8 cellular contexts compared by ENCODE assay signal in genomic region chrX:125203737-125204578, GRCh38.
DNase-seq lines count a peak whose midpoint lies in the region; ATAC-seq and TF ChIP-seq lines count a peak whose summit lies in the region.

No MANE protein-coding gene starts in this region.

- no peaks in the 10 kb centered on the region for H3K36me3 ChIP-seq in GM23338 (ENCODE audit: insufficient read depth)
- H3K36me3 ChIP-seq in PC-9 (ENCODE audit: low read depth) = no peaks in the 10 kb centered on the region

- TF ChIP-seq CTCF in GM23338 (conservative IDR thresholded peaks at IDR 0.05; ENCODE audit: low read depth in 2 of 2) (no peak), PC-9 (conservative IDR thresholded peaks at IDR 0.05) (no peak), endothelial cell (IDR thresholded peaks at IDR 0.05; ENCODE audit: unreplicated experiment) (no peak), natural killer cell (IDR thresholded peaks at IDR 0.05) (no peak)

- H4K20me1 ChIP-seq in GM23338 (replicated peaks; ENCODE audit: insufficient read depth) (no peaks in the 10 kb centered on the region), PC-9 (ENCODE audit: insufficient read depth) (no peaks in the 10 kb centered on the region)

- POLR2A ChIA-PET in PC-9 (lab: Charles Lee; ENCODE audit: unreplicated experiment) = no interaction called here

- H3K27me3 Mint-ChIP-seq in GM23338 (ENCODE audit: insufficient read depth, low read depth, poor library complexity) (peaks cover 22% of the 10 kb centered on the region), endothelial cell (ENCODE audit: unreplicated experiment) (peaks cover 4% of the 10 kb centered on the region), natural killer cell (ENCODE audit: low read depth in 2 of 2) (peaks cover 28 to 46% of the 10 kb centered on the region in 2 donors)

- H3K4me1 Mint-ChIP-seq in GM23338 (peaks cover 14% of the 10 kb centered on the region), endothelial cell (ENCODE audit: unreplicated experiment) (no peaks in the 10 kb centered on the region), natural killer cell (peaks cover 7 to 15% of the 10 kb centered on the region in 2 donors)

- H3K4me2 ChIP-seq in GM23338 = peak overlapping the region; percentile 83
- peak overlapping the region; percentile 75 for H3K4me2 ChIP-seq in PC-9

- H3K4me3 Mint-ChIP-seq in GM23338 = peak overlapping the region; percentile 84
- H3K4me3 Mint-ChIP-seq in endothelial cell (ENCODE audit: unreplicated experiment) = peak overlapping the region; percentile 82
- peak overlapping the region; percentile 29 for H3K4me3 Mint-ChIP-seq in natural killer cell

- H3K36me3 Mint-ChIP-seq in GM23338 (ENCODE audit: low read depth) (no peaks in the 10 kb centered on the region), endothelial cell (ENCODE audit: low read depth, unreplicated experiment) (no peaks in the 10 kb centered on the region), natural killer cell (no peaks in the 10 kb centered on the region)

- H3K27ac ChIP-seq in GM23338 (ENCODE audit: low read depth) = no peak overlapping the region
- no peak overlapping the region for H3K27ac ChIP-seq in PC-9

- ATAC-seq in GM23338 = peak; percentile 34
- ATAC-seq in natural killer cell = peak in 2 of 3 donors; percentile 21 to 22
- no peak for ATAC-seq in GM21619 (IDR thresholded peaks at IDR 0.05; ENCODE audit: unreplicated experiment)

- H3K4me1 ChIP-seq in GM23338 (ENCODE audit: insufficient read depth) (peaks cover 24% of the 10 kb centered on the region), PC-9 (replicated peaks; ENCODE audit: insufficient read depth) (no peaks in the 10 kb centered on the region)

- BruUV-seq in PC-9 (replicated peaks; lab: Mats Ljungman, UMichigan) = no TSS peak

- H3K9me3 Mint-ChIP-seq in GM23338 (no peaks in the 10 kb centered on the region), endothelial cell (ENCODE audit: unreplicated experiment) (no peaks in the 10 kb centered on the region), natural killer cell (no peaks in the 10 kb centered on the region)

- H3K79me2 ChIP-seq in GM23338 (replicated peaks; ENCODE audit: insufficient read depth) (no peaks in the 10 kb centered on the region), PC-9 (ENCODE audit: low read depth) (no peaks in the 10 kb centered on the region)

- peaks cover 38% of the 10 kb centered on the region for H3K27me3 ChIP-seq in GM23338 (ENCODE audit: insufficient read depth)
- peaks cover 24% of the 10 kb centered on the region for H3K27me3 ChIP-seq in PC-9 (ENCODE audit: insufficient read depth, low read depth)

- H3K27ac Mint-ChIP-seq in GM23338 = no peak overlapping the region
- H3K27ac Mint-ChIP-seq in endothelial cell (ENCODE audit: unreplicated experiment) = no peak overlapping the region
- no peak overlapping the region for H3K27ac Mint-ChIP-seq in natural killer cell

- H3K9me2 ChIP-seq in GM23338 (ENCODE audit: insufficient read depth) (no peaks in the 10 kb centered on the region), PC-9 (ENCODE audit: insufficient read depth) (no peaks in the 10 kb centered on the region)

- DNase-seq in GM23338 (ENCODE audit: low spot score) (peak; percentile 59), PC-9 (no peak), endothelial cell (ENCODE audit: low spot score) (peak; percentile 30), natural killer cell (no peak), hepatic stellate cell (ENCODE audit: low spot score) (no peak), NCI-H226 (no peak)
- no peak for DNase-seq in activated CD4-positive, CD25-positive, alpha-beta regulatory T cell treated with anti-CD3 and anti-CD28 coated beads, Interleukin-2, amount 50 U/mL, for 72 hours

- H3K4me3 ChIP-seq in GM23338 (peak overlapping the region; percentile 65), PC-9 (peak overlapping the region; percentile 48)

- H3K9me3 ChIP-seq in PC-9 (ENCODE audit: insufficient read depth, low read depth) = peaks cover 6% of the 10 kb centered on the region; the same call in 1 of the 2 replicates

- CTCF ChIA-PET in PC-9 (lab: Charles Lee) = no interaction called here

- H3F3A ChIP-seq in GM23338 (replicated peaks; ENCODE audit: low read depth) (no peaks in the 10 kb centered on the region), PC-9 (ENCODE audit: insufficient read depth, low read depth) (no peaks in the 10 kb centered on the region)

- intact Hi-C loops in PC-9 (cut with micrococcal nuclease; ENCODE audit: unreplicated experiment) (no loop called here), natural killer cell (cut with micrococcal nuclease) (no loop called here)

- H2AFZ ChIP-seq in GM23338 = no peak overlapping the region
- H2AFZ ChIP-seq in PC-9 = peak overlapping the region; percentile 65

TF ChIP-seq in GM23338, 12 proteins besides CTCF, POLR2A, EP300 and RAD21 (continues in another document):
- TF ChIP-seq, protein P1, sequence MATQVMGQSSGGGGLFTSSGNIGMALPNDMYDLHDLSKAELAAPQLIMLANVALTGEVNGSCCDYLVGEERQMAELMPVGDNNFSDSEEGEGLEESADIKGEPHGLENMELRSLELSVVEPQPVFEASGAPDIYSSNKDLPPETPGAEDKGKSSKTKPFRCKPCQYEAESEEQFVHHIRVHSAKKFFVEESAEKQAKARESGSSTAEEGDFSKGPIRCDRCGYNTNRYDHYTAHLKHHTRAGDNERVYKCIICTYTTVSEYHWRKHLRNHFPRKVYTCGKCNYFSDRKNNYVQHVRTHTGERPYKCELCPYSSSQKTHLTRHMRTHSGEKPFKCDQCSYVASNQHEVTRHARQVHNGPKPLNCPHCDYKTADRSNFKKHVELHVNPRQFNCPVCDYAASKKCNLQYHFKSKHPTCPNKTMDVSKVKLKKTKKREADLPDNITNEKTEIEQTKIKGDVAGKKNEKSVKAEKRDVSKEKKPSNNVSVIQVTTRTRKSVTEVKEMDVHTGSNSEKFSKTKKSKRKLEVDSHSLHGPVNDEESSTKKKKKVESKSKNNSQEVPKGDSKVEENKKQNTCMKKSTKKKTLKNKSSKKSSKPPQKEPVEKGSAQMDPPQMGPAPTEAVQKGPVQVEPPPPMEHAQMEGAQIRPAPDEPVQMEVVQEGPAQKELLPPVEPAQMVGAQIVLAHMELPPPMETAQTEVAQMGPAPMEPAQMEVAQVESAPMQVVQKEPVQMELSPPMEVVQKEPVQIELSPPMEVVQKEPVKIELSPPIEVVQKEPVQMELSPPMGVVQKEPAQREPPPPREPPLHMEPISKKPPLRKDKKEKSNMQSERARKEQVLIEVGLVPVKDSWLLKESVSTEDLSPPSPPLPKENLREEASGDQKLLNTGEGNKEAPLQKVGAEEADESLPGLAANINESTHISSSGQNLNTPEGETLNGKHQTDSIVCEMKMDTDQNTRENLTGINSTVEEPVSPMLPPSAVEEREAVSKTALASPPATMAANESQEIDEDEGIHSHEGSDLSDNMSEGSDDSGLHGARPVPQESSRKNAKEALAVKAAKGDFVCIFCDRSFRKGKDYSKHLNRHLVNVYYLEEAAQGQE (IDR thresholded peaks at IDR 0.05; ENCODE audit: unreplicated experiment) = no peak
- TF ChIP-seq ZNF114 (CRISPR knock-in tag; IDR thresholded peaks at IDR 0.05) (no peak), JUNB (IDR thresholded peaks at IDR 0.05; ENCODE audit: unreplicated experiment) (no peak), NANOG (IDR thresholded peaks at IDR 0.05; ENCODE audit: borderline replicate concordance) (no peak), POLR2AphosphoS5 (IDR thresholded peaks at IDR 0.05; ENCODE audit: low read depth) (no peak; the same call in 1 of the 2 replicates), EZH2 (IDR thresholded peaks at IDR 0.05; ENCODE audit: low read depth, unreplicated experiment) (no peak), EZH2phosphoT487 (IDR thresholded peaks at IDR 0.05; ENCODE audit: unreplicated experiment) (no peak), STAT1 (IDR thresholded peaks at IDR 0.05; ENCODE audit: unreplicated experiment) (no peak)
- TF ChIP-seq, protein P2, sequence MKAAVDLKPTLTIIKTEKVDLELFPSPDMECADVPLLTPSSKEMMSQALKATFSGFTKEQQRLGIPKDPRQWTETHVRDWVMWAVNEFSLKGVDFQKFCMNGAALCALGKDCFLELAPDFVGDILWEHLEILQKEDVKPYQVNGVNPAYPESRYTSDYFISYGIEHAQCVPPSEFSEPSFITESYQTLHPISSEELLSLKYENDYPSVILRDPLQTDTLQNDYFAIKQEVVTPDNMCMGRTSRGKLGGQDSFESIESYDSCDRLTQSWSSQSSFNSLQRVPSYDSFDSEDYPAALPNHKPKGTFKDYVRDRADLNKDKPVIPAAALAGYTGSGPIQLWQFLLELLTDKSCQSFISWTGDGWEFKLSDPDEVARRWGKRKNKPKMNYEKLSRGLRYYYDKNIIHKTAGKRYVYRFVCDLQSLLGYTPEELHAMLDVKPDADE (IDR thresholded peaks at IDR 0.05) = no peak

Comparison
In these comparisons a context has a peak if more than half of its experiments do, and no peak if none do; other contexts are left out.
1. DNase-seq: peak in GM23338 (single experiment) and endothelial cell (single experiment); none in PC-9 (0 of 2), natural killer cell (single experiment), hepatic stellate cell (single experiment), activated CD4-positive, CD25-positive, alpha-beta regulatory T cell treated with anti-CD3 and anti-CD28 coated beads, Interleukin-2, amount 50 U/mL, for 72 hours (single experiment) and NCI-H226 (single experiment).
2. H3K4me3 Mint-ChIP-seq: peak in every context shown above with its lines; median percentile 84 in GM23338; 82 in endothelial cell; 29 in natural killer cell.